14 cellular contexts compared by ENCODE assay signal in the genomic region with DNA sequence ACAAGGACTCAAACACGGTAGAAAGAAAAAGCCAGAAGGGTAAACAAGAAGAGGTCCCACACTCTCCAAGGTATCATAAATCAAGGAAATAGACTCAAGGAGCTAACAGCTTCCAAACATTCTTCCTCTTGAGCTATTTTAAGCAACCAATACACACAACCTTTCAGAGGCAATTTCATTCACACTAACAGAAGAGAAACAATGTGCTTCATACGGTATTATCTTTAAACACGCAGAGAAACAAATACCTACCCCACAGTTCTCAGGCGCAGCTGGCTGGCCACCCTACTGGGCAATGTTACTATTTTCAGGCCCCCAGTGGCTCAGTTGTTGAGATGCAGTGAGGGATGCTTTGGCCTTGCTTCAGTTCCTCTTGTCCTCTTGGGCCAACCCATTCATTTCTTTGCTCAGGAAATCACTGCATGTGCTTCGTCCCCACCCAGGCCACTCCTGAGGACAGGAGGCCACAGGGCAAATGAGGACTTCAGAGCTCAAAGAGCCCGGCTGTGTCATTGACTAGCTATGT. TPM values are rescaled to one million over a fixed set of nuclear protein-coding genes. Genes with fewer than 3 reads are reported as not detected.
DNase-seq lines count a peak whose midpoint lies in the region; TF ChIP-seq lines count a peak whose summit lies in the region.
"Had no signal": no experiment of that assay in that cellular context is flagged by ENCODE, and none has a peak within 500 bp of the region (broad histone marks: within the 10 kb centered on the region; RNA-seq: fewer than 3 reads in every experiment).

No MANE protein-coding gene starts in this region.

- no peak for TF ChIP-seq CTCF in colonic mucosa (IDR thresholded peaks at IDR 0.05)
- no peak for TF ChIP-seq CTCF in type B pancreatic cell (conservative IDR thresholded peaks at IDR 0.05)

- H3K9me3 Mint-ChIP-seq in type B pancreatic cell = peaks cover 10% of the 10 kb centered on the region

- H4K5ac ChIP-seq in mesendoderm (ENCODE audit: low read length) = no peak overlapping the region

- H3K4me3 ChIP-seq in colonic mucosa (no peak overlapping the region), mesendoderm (ENCODE audit: low read length) (no peak overlapping the region)

- H3K56ac ChIP-seq in mesendoderm (ENCODE audit: low read length) = no peak overlapping the region

- no peak overlapping the region for H2BK15ac ChIP-seq in mesendoderm (replicated peaks; ENCODE audit: low read depth)

- peaks cover 58% of the 10 kb centered on the region for H3K4me1 Mint-ChIP-seq in type B pancreatic cell (ENCODE audit: unreplicated experiment)

- H2AK5ac ChIP-seq in mesendoderm (ENCODE audit: low read length) = no peak overlapping the region

- no peak overlapping the region for H3K4me2 ChIP-seq in mesendoderm (ENCODE audit: low read length)

- H3K36me3 ChIP-seq in colonic mucosa (no peaks in the 10 kb centered on the region), mesendoderm (ENCODE audit: control insufficient read depth, insufficient read depth, low read length) (no peaks in the 10 kb centered on the region)

- H3K27me3 ChIP-seq in colonic mucosa (no peaks in the 10 kb centered on the region), mesendoderm (ENCODE audit: insufficient read depth, low read length, poor library complexity) (no peaks in the 10 kb centered on the region)

- no peak overlapping the region for H3K4ac ChIP-seq in mesendoderm (ENCODE audit: low read depth, low read length)

- H3K9me3 ChIP-seq in colonic mucosa = no peaks in the 10 kb centered on the region

- peak; percentile 16 to 87 (median 73) for DNase-seq in NCI-H1417 (lab: John Stamatoyannopoulos, UW)
- DNase-seq in NCI-H1417 treated with DMSO at 0.1 percent for 48 hours (lab: John Stamatoyannopoulos, UW) = no peak
- DNase-seq in colonic mucosa = peak; percentile 60
- peak; percentile 59 for DNase-seq in mesendoderm
- no peak for DNase-seq in type B pancreatic cell (ENCODE audit: extremely low spot score, unreplicated experiment)
- no peak for DNase-seq in DMS53 treated with DMSO at 0.1 percent for 48 hours (lab: John Stamatoyannopoulos, UW; ENCODE audit: unreplicated experiment)
- no peak for DNase-seq in head of caudate nucleus
- DNase-seq in Ammon's horn (ENCODE audit: low spot score) = no peak
- DNase-seq: activated T-cell treated with anti-CD3 and anti-CD28 coated beads for 4 hours, DMS 273 treated with DMSO at 0.1 percent for 48 hours, GOT3, midbrain, SHP77 treated with DMSO at 0.1 percent for 48 hours had no signal

- no peak overlapping the region for H3K27ac ChIP-seq in colonic mucosa
- peak overlapping the region; percentile 46 for H3K27ac ChIP-seq in mesendoderm (ENCODE audit: low read depth, low read length)
- H3K27ac ChIP-seq: 22Rv1 had no signal

- H3K79me1 ChIP-seq in mesendoderm (ENCODE audit: low read length) = no peaks in the 10 kb centered on the region

- H3K9ac ChIP-seq in colonic mucosa (ENCODE audit: low read depth in 2 of 2, low read length in 2 of 2) (no peak overlapping the region), mesendoderm (ENCODE audit: low read length) (no peak overlapping the region)

- no peaks in the 10 kb centered on the region for H3K79me2 ChIP-seq in mesendoderm (ENCODE audit: control insufficient read depth, insufficient read depth, low read length)

- H3K27ac Mint-ChIP-seq in type B pancreatic cell = peak overlapping the region; percentile 37

- no peak overlapping the region for H3K23ac ChIP-seq in mesendoderm (ENCODE audit: low read length)

- no peak overlapping the region for H2BK120ac ChIP-seq in mesendoderm (ENCODE audit: low read depth, low read length)

- H3K18ac ChIP-seq in mesendoderm (ENCODE audit: low read length) = no peak overlapping the region

- intact Hi-C loops in colonic mucosa (cut with DNase I) (no loop called here), head of caudate nucleus (cut with DNase I) (no loop called here)

- no peak overlapping the region for H2BK5ac ChIP-seq in mesendoderm (ENCODE audit: low read length)

- H3K4me1 ChIP-seq in colonic mucosa (no peaks in the 10 kb centered on the region), mesendoderm (ENCODE audit: control insufficient read depth, low read depth, low read length) (no peaks in the 10 kb centered on the region)

- H3K27me3 Mint-ChIP-seq in type B pancreatic cell = no peaks in the 10 kb centered on the region

- no peak overlapping the region for H4K8ac ChIP-seq in mesendoderm (ENCODE audit: low read depth, low read length)

- no CpG with 5 or more reads among the region's 6 CpGs for WGBS in mesendoderm (ENCODE audit: extremely low coverage, insufficient coverage, low lambda C conversion rate)

- peaks cover 9% of the 10 kb centered on the region for H3K36me3 Mint-ChIP-seq in type B pancreatic cell

- H3K4me3 Mint-ChIP-seq in type B pancreatic cell = peak overlapping the region; percentile 46

RNA-seq across cellular contexts. Expression of a gene that starts 15.7 kb away (rescaled TPM):
- total RNA-seq in colonic mucosa (10 to 100 TPM in 1 of 2 donors, 1 to 10 TPM in 1; 5.8 to 11.1 TPM), type B pancreatic cell (ENCODE audit: low replicate concordance) (9.0 and 13.5 TPM in 2 replicates)
- 2.6 TPM for polyA plus RNA-seq in mesendoderm (2013, experiment 1 of 2)
- polyA plus RNA-seq in mesendoderm (2013, experiment 2 of 2) = 2.5 TPM

Comparison
In these comparisons a context has a peak if more than half of its experiments do, and no peak if none do; other contexts are left out.
1. DNase-seq: peak in NCI-H1417 (3 of 3), colonic mucosa (single experiment) and mesendoderm (single experiment); none in NCI-H1417 treated with DMSO at 0.1 percent for 48 hours (single experiment), type B pancreatic cell (single experiment), DMS53 treated with DMSO at 0.1 percent for 48 hours (single experiment), head of caudate nucleus (0 of 42) and Ammon's horn (single experiment).